ENCODE assay signal across 1 cellular context in the genomic region with DNA sequence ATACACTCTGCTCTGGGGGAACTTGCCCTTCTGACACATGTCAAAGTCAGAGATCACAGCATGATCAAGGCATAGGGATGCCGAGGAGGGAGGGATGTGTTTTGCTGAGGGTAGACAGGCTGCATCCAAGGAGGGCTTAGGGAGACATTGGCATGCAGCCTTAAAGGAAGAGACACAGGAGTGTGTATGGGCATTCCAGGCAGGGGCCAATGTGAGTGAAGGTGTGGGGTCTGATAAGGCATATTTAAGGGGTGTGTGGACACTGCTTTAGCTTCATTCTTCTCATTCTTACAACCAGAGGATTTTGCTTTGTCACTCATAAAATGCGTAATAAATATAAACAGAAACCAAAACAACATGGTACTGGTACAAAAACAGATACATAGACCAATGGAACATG.
TF ChIP-seq lines count a peak whose summit lies in the region.

No MANE protein-coding gene starts in this region.

TF ChIP-seq in GM23338, 12 proteins besides CTCF, POLR2A, EP300 and RAD21:
- TF ChIP-seq, protein P1, sequence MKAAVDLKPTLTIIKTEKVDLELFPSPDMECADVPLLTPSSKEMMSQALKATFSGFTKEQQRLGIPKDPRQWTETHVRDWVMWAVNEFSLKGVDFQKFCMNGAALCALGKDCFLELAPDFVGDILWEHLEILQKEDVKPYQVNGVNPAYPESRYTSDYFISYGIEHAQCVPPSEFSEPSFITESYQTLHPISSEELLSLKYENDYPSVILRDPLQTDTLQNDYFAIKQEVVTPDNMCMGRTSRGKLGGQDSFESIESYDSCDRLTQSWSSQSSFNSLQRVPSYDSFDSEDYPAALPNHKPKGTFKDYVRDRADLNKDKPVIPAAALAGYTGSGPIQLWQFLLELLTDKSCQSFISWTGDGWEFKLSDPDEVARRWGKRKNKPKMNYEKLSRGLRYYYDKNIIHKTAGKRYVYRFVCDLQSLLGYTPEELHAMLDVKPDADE (IDR thresholded peaks at IDR 0.05): no peak
- no peak for TF ChIP-seq EZH2phosphoT487 (IDR thresholded peaks at IDR 0.05; ENCODE audit: unreplicated experiment)
- no peak for TF ChIP-seq ZNF114 (CRISPR knock-in tag; IDR thresholded peaks at IDR 0.05)
- TF ChIP-seq EZH2 (IDR thresholded peaks at IDR 0.05; ENCODE audit: low read depth, unreplicated experiment): no peak
- no peak for TF ChIP-seq STAT1 (IDR thresholded peaks at IDR 0.05; ENCODE audit: unreplicated experiment)
- TF ChIP-seq POLR2AphosphoS5 (IDR thresholded peaks at IDR 0.05; ENCODE audit: low read depth): no peak
- TF ChIP-seq, protein P2, sequence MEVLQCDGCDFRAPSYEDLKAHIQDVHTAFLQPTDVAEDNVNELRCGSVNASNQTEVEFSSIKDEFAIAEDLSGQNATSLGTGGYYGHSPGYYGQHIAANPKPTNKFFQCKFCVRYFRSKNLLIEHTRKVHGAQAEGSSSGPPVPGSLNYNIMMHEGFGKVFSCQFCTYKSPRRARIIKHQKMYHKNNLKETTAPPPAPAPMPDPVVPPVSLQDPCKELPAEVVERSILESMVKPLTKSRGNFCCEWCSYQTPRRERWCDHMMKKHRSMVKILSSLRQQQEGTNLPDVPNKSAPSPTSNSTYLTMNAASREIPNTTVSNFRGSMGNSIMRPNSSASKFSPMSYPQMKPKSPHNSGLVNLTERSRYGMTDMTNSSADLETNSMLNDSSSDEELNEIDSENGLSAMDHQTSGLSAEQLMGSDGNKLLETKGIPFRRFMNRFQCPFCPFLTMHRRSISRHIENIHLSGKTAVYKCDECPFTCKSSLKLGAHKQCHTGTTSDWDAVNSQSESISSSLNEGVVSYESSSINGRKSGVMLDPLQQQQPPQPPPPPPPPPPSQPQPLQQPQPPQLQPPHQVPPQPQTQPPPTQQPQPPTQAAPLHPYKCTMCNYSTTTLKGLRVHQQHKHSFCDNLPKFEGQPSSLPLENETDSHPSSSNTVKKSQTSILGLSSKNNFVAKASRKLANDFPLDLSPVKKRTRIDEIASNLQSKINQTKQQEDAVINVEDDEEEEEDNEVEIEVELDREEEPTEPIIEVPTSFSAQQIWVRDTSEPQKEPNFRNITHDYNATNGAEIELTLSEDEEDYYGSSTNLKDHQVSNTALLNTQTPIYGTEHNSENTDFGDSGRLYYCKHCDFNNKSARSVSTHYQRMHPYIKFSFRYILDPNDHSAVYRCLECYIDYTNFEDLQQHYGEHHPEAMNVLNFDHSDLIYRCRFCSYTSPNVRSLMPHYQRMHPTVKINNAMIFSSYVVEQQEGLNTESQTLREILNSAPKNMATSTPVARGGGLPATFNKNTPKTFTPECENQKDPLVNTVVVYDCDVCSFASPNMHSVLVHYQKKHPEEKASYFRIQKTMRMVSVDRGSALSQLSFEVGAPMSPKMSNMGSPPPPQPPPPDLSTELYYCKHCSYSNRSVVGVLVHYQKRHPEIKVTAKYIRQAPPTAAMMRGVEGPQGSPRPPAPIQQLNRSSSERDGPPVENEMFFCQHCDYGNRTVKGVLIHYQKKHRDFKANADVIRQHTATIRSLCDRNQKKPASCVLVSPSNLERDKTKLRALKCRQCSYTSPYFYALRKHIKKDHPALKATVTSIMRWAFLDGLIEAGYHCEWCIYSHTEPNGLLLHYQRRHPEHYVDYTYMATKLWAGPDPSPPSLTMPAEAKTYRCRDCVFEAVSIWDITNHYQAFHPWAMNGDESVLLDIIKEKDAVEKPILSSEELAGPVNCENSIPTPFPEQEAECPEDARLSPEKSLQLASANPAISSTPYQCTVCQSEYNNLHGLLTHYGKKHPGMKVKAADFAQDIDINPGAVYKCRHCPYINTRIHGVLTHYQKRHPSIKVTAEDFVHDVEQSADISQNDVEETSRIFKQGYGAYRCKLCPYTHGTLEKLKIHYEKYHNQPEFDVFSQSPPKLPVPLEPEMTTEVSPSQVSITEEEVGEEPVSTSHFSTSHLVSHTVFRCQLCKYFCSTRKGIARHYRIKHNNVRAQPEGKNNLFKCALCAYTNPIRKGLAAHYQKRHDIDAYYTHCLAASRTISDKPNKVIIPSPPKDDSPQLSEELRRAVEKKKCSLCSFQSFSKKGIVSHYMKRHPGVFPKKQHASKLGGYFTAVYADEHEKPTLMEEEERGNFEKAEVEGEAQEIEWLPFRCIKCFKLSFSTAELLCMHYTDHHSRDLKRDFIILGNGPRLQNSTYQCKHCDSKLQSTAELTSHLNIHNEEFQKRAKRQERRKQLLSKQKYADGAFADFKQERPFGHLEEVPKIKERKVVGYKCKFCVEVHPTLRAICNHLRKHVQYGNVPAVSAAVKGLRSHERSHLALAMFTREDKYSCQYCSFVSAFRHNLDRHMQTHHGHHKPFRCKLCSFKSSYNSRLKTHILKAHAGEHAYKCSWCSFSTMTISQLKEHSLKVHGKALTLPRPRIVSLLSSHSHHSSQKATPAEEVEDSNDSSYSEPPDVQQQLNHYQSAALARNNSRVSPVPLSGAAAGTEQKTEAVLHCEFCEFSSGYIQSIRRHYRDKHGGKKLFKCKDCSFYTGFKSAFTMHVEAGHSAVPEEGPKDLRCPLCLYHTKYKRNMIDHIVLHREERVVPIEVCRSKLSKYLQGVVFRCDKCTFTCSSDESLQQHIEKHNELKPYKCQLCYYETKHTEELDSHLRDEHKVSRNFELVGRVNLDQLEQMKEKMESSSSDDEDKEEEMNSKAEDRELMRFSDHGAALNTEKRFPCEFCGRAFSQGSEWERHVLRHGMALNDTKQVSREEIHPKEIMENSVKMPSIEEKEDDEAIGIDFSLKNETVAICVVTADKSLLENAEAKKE (CRISPR knock-in tag; IDR thresholded peaks at IDR 0.05): no peak
- TF ChIP-seq ZNF331 (CRISPR knock-in tag; IDR thresholded peaks at IDR 0.05; ENCODE audit: low read depth): no peak
- TF ChIP-seq, protein P3, sequence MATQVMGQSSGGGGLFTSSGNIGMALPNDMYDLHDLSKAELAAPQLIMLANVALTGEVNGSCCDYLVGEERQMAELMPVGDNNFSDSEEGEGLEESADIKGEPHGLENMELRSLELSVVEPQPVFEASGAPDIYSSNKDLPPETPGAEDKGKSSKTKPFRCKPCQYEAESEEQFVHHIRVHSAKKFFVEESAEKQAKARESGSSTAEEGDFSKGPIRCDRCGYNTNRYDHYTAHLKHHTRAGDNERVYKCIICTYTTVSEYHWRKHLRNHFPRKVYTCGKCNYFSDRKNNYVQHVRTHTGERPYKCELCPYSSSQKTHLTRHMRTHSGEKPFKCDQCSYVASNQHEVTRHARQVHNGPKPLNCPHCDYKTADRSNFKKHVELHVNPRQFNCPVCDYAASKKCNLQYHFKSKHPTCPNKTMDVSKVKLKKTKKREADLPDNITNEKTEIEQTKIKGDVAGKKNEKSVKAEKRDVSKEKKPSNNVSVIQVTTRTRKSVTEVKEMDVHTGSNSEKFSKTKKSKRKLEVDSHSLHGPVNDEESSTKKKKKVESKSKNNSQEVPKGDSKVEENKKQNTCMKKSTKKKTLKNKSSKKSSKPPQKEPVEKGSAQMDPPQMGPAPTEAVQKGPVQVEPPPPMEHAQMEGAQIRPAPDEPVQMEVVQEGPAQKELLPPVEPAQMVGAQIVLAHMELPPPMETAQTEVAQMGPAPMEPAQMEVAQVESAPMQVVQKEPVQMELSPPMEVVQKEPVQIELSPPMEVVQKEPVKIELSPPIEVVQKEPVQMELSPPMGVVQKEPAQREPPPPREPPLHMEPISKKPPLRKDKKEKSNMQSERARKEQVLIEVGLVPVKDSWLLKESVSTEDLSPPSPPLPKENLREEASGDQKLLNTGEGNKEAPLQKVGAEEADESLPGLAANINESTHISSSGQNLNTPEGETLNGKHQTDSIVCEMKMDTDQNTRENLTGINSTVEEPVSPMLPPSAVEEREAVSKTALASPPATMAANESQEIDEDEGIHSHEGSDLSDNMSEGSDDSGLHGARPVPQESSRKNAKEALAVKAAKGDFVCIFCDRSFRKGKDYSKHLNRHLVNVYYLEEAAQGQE (IDR thresholded peaks at IDR 0.05; ENCODE audit: unreplicated experiment): no peak
- no peak for TF ChIP-seq JUNB (IDR thresholded peaks at IDR 0.05; ENCODE audit: unreplicated experiment)
- TF ChIP-seq CREB1 (CRISPR knock-in tag; IDR thresholded peaks at IDR 0.05; ENCODE audit: low read depth): no peak
- TF ChIP-seq NANOG (IDR thresholded peaks at IDR 0.05; ENCODE audit: borderline replicate concordance): no peak
